Comparison of ENCODE assay signal across 1 cellular context in the genomic region with DNA sequence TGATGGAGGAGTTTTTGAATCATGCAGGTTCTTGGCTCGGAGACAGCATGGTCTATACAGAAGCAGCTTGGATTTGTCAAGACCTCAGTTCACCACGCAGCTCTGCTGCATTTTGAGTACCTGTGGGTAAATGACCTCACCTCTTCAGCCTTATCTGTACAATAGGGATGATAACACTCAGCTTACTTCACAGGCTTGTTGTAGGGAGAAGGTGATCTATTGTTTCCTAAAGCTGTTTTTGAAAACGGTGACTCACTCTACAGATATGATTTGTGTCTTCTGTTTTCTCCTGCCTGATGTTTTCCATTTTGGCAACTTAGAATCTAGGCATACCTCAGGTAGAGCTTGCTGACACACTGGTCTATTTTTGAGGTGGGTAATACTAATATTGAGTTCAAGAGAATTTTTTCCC.
A peak's percentile ranks its signal among the peaks of the same experiment; 100 is the strongest.
TF ChIP-seq lines count a peak whose summit lies in the region.

No MANE protein-coding gene starts in this region.

TF ChIP-seq in HepG2, 621 proteins besides CTCF, POLR2A, EP300 and RAD21 (continued from another document):
- TF ChIP-seq, protein P1, sequence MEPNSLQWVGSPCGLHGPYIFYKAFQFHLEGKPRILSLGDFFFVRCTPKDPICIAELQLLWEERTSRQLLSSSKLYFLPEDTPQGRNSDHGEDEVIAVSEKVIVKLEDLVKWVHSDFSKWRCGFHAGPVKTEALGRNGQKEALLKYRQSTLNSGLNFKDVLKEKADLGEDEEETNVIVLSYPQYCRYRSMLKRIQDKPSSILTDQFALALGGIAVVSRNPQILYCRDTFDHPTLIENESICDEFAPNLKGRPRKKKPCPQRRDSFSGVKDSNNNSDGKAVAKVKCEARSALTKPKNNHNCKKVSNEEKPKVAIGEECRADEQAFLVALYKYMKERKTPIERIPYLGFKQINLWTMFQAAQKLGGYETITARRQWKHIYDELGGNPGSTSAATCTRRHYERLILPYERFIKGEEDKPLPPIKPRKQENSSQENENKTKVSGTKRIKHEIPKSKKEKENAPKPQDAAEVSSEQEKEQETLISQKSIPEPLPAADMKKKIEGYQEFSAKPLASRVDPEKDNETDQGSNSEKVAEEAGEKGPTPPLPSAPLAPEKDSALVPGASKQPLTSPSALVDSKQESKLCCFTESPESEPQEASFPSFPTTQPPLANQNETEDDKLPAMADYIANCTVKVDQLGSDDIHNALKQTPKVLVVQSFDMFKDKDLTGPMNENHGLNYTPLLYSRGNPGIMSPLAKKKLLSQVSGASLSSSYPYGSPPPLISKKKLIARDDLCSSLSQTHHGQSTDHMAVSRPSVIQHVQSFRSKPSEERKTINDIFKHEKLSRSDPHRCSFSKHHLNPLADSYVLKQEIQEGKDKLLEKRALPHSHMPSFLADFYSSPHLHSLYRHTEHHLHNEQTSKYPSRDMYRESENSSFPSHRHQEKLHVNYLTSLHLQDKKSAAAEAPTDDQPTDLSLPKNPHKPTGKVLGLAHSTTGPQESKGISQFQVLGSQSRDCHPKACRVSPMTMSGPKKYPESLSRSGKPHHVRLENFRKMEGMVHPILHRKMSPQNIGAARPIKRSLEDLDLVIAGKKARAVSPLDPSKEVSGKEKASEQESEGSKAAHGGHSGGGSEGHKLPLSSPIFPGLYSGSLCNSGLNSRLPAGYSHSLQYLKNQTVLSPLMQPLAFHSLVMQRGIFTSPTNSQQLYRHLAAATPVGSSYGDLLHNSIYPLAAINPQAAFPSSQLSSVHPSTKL (CRISPR knock-in tag; IDR thresholded peaks at IDR 0.05): peak; percentile 78
- TF ChIP-seq RARA (CRISPR knock-in tag; IDR thresholded peaks at IDR 0.05): peak; percentile 50; the same call in 1 of the 2 replicates
- peak; percentile 51; the same call in 1 of the 2 replicates for TF ChIP-seq GATA4 (IDR thresholded peaks at IDR 0.05; ENCODE audit: borderline replicate concordance, low read depth)
- TF ChIP-seq, protein P2, sequence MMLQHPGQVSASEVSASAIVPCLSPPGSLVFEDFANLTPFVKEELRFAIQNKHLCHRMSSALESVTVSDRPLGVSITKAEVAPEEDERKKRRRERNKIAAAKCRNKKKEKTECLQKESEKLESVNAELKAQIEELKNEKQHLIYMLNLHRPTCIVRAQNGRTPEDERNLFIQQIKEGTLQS (CRISPR knock-in tag; IDR thresholded peaks at IDR 0.05): peak; percentile 73
- no peak for TF ChIP-seq ZNF572 (CRISPR knock-in tag; IDR thresholded peaks at IDR 0.05)
- TF ChIP-seq SALL1 (CRISPR knock-in tag; IDR thresholded peaks at IDR 0.05): peak; percentile 35; the same call in 1 of the 2 replicates
- TF ChIP-seq SAP130 (CRISPR knock-in tag; IDR thresholded peaks at IDR 0.05; ENCODE audit: low read depth): peak; percentile 57; the same call in 1 of the 2 replicates
- TF ChIP-seq, protein P3, sequence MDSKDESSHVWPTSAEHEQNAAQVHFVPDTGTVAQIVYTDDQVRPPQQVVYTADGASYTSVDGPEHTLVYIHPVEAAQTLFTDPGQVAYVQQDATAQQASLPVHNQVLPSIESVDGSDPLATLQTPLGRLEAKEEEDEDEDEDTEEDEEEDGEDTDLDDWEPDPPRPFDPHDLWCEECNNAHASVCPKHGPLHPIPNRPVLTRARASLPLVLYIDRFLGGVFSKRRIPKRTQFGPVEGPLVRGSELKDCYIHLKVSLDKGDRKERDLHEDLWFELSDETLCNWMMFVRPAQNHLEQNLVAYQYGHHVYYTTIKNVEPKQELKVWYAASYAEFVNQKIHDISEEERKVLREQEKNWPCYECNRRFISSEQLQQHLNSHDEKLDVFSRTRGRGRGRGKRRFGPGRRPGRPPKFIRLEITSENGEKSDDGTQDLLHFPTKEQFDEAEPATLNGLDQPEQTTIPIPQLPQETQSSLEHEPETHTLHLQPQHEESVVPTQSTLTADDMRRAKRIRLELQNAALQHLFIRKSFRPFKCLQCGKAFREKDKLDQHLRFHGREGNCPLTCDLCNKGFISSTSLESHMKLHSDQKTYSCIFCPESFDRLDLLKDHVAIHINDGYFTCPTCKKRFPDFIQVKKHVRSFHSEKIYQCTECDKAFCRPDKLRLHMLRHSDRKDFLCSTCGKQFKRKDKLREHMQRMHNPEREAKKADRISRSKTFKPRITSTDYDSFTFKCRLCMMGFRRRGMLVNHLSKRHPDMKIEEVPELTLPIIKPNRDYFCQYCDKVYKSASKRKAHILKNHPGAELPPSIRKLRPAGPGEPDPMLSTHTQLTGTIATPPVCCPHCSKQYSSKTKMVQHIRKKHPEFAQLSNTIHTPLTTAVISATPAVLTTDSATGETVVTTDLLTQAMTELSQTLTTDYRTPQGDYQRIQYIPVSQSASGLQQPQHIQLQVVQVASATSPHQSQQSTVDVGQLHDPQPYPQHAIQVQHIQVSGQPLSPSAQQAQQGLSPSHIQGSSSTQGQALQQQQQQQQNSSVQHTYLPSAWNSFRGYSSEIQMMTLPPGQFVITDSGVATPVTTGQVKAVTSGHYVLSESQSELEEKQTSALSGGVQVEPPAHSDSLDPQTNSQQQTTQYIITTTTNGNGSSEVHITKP (CRISPR knock-in tag; IDR thresholded peaks at IDR 0.05; ENCODE audit: low read depth): peak; percentile 69
- 0 out of 2 replicates have a peak, but pooled peaks have one; percentile 35 for TF ChIP-seq GFI1 (CRISPR knock-in tag; IDR thresholded peaks at IDR 0.05; ENCODE audit: borderline replicate concordance)
- TF ChIP-seq KLF13 (CRISPR knock-in tag; IDR thresholded peaks at IDR 0.05): no peak
- peak; percentile 64; the same call in 1 of the 2 replicates for TF ChIP-seq PPARG (CRISPR knock-in tag; conservative IDR thresholded peaks at IDR 0.05)
- no peak for TF ChIP-seq ZFP62 (CRISPR knock-in tag; IDR thresholded peaks at IDR 0.05)
- peak; percentile 89 for TF ChIP-seq FOSL2 (CRISPR knock-in tag; IDR thresholded peaks at IDR 0.05)
- TF ChIP-seq GATAD2A (CRISPR knock-in tag; IDR thresholded peaks at IDR 0.05): peak; percentile 68
- TF ChIP-seq, protein P4, sequence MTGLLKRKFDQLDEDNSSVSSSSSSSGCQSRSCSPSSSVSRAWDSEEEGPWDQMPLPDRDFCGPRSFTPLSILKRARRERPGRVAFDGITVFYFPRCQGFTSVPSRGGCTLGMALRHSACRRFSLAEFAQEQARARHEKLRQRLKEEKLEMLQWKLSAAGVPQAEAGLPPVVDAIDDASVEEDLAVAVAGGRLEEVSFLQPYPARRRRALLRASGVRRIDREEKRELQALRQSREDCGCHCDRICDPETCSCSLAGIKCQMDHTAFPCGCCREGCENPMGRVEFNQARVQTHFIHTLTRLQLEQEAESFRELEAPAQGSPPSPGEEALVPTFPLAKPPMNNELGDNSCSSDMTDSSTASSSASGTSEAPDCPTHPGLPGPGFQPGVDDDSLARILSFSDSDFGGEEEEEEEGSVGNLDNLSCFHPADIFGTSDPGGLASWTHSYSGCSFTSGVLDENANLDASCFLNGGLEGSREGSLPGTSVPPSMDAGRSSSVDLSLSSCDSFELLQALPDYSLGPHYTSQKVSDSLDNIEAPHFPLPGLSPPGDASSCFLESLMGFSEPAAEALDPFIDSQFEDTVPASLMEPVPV (CRISPR knock-in tag; IDR thresholded peaks at IDR 0.05): 0 out of 2 replicates have a peak, but pooled peaks have one; percentile 31
- no peak for TF ChIP-seq IRX3 (CRISPR knock-in tag; IDR thresholded peaks at IDR 0.05; ENCODE audit: borderline replicate concordance, low read depth)
- TF ChIP-seq ZNF781 (CRISPR knock-in tag; IDR thresholded peaks at IDR 0.05; ENCODE audit: borderline replicate concordance, not compliant biosample characterization): no peak
- peak; percentile 54; the same call in 1 of the 2 replicates for TF ChIP-seq FOXO1 (CRISPR knock-in tag; IDR thresholded peaks at IDR 0.05)
- peak; percentile 21; the same call in 1 of the 2 replicates for TF ChIP-seq ZBTB21 (CRISPR knock-in tag; IDR thresholded peaks at IDR 0.05)
- peak; percentile 42 for TF ChIP-seq FOXA3 (CRISPR knock-in tag; IDR thresholded peaks at IDR 0.05)
- 0 out of 2 replicates have a peak, but pooled peaks have one; percentile 23 for TF ChIP-seq BCL6 (CRISPR knock-in tag; IDR thresholded peaks at IDR 0.05)
- TF ChIP-seq POGZ (CRISPR knock-in tag; IDR thresholded peaks at IDR 0.05): peak; percentile 33; the same call in 1 of the 2 replicates
- TF ChIP-seq SMYD3 (CRISPR knock-in tag; IDR thresholded peaks at IDR 0.05): no peak
- TF ChIP-seq JUN (CRISPR knock-in tag; IDR thresholded peaks at IDR 0.05): peak; percentile 55
- no peak for TF ChIP-seq ZC3H13 (CRISPR knock-in tag; IDR thresholded peaks at IDR 0.05)
- no peak for TF ChIP-seq ZNF652 (CRISPR knock-in tag; IDR thresholded peaks at IDR 0.05; ENCODE audit: borderline replicate concordance, low read depth)
- no peak for TF ChIP-seq SOX6 (IDR thresholded peaks at IDR 0.05)
- TF ChIP-seq SOX6 (CRISPR knock-in tag; IDR thresholded peaks at IDR 0.05): peak; percentile 92
- TF ChIP-seq CREB1 (IDR thresholded peaks at IDR 0.05): no peak
- peak; percentile 34; the same call in 1 of the 2 replicates for TF ChIP-seq CREB1 (CRISPR knock-in tag; IDR thresholded peaks at IDR 0.05)
- TF ChIP-seq, protein P5, sequence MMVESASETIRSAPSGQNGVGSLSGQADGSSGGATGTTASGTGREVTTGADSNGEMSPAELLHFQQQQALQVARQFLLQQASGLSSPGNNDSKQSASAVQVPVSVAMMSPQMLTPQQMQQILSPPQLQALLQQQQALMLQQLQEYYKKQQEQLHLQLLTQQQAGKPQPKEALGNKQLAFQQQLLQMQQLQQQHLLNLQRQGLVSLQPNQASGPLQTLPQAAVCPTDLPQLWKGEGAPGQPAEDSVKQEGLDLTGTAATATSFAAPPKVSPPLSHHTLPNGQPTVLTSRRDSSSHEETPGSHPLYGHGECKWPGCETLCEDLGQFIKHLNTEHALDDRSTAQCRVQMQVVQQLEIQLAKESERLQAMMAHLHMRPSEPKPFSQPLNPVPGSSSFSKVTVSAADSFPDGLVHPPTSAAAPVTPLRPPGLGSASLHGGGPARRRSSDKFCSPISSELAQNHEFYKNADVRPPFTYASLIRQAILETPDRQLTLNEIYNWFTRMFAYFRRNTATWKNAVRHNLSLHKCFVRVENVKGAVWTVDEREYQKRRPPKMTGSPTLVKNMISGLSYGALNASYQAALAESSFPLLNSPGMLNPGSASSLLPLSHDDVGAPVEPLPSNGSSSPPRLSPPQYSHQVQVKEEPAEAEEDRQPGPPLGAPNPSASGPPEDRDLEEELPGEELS (CRISPR knock-in tag; IDR thresholded peaks at IDR 0.05): 0 out of 2 replicates have a peak, but pooled peaks have one; percentile 34
- TF ChIP-seq RXRB (CRISPR knock-in tag; IDR thresholded peaks at IDR 0.05; ENCODE audit: borderline replicate concordance): peak; percentile 59; the same call in 1 of the 2 replicates
- TF ChIP-seq, protein P6, sequence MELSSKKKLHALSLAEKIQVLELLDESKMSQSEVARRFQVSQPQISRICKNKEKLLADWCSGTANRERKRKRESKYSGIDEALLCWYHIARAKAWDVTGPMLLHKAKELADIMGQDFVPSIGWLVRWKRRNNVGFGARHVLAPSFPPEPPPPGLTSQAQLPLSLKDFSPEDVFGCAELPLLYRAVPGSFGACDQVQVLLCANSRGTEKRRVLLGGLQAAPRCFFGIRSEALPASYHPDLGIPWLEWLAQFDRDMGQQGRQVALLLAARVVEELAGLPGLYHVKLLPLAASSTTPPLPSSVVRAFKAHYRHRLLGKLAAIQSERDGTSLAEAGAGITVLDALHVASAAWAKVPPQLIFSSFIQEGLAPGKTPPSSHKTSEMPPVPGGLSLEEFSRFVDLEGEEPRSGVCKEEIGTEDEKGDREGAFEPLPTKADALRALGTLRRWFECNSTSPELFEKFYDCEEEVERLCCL (CRISPR knock-in tag; IDR thresholded peaks at IDR 0.05; ENCODE audit: borderline replicate concordance): no peak
- no peak for TF ChIP-seq ZNF451 (CRISPR knock-in tag; IDR thresholded peaks at IDR 0.05)
- TF ChIP-seq ZNF121 (CRISPR knock-in tag; IDR thresholded peaks at IDR 0.05): no peak
- TF ChIP-seq HDAC2 (CRISPR knock-in tag; IDR thresholded peaks at IDR 0.05): no peak
- TF ChIP-seq, protein P7, sequence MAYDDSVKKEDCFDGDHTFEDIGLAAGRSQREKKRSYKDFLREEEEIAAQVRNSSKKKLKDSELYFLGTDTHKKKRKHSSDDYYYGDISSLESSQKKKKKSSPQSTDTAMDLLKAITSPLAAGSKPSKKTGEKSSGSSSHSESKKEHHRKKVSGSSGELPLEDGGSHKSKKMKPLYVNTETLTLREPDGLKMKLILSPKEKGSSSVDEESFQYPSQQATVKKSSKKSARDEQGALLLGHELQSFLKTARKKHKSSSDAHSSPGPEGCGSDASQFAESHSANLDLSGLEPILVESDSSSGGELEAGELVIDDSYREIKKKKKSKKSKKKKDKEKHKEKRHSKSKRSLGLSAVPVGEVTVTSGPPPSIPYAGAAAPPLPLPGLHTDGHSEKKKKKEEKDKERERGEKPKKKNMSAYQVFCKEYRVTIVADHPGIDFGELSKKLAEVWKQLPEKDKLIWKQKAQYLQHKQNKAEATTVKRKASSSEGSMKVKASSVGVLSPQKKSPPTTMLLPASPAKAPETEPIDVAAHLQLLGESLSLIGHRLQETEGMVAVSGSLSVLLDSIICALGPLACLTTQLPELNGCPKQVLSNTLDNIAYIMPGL (CRISPR knock-in tag; IDR thresholded peaks at IDR 0.05; ENCODE audit: borderline replicate concordance in 1 of 2, low read depth in 1 of 2): no peak
- TF ChIP-seq, protein P8, sequence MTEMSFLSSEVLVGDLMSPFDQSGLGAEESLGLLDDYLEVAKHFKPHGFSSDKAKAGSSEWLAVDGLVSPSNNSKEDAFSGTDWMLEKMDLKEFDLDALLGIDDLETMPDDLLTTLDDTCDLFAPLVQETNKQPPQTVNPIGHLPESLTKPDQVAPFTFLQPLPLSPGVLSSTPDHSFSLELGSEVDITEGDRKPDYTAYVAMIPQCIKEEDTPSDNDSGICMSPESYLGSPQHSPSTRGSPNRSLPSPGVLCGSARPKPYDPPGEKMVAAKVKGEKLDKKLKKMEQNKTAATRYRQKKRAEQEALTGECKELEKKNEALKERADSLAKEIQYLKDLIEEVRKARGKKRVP (CRISPR knock-in tag; IDR thresholded peaks at IDR 0.05): 0 out of 4 replicates have a peak, but pooled peaks of 1 of the 2 experiments have one; percentile 5
- TF ChIP-seq SSRP1 (CRISPR knock-in tag; IDR thresholded peaks at IDR 0.05): peak; percentile 91; the same call in 1 of the 2 replicates
- TF ChIP-seq FOXP1 (IDR thresholded peaks at IDR 0.05): no peak
- TF ChIP-seq FOXP1 (CRISPR knock-in tag; IDR thresholded peaks at IDR 0.05): peak; percentile 74
- TF ChIP-seq ZNF12 (CRISPR knock-in tag; IDR thresholded peaks at IDR 0.05): peak; percentile 33; the same call in 1 of the 2 replicates
- peak; percentile 17 for TF ChIP-seq TEAD3 (CRISPR knock-in tag; optimal IDR thresholded peaks at IDR 0.05; ENCODE audit: borderline replicate concordance)
- TF ChIP-seq FOXK1 (CRISPR knock-in tag; IDR thresholded peaks at IDR 0.05; ENCODE audit: borderline replicate concordance, low read depth): no peak; the same call in 1 of the 2 replicates
- TF ChIP-seq HMG20A (CRISPR knock-in tag; IDR thresholded peaks at IDR 0.05; ENCODE audit: borderline replicate concordance): peak; percentile 60; the same call in 1 of the 2 replicates
TF ChIP-seq in HepG2: peak in this region for 35.
